Comparison of ENCODE assay signal across 1 cellular context in the genomic region with DNA sequence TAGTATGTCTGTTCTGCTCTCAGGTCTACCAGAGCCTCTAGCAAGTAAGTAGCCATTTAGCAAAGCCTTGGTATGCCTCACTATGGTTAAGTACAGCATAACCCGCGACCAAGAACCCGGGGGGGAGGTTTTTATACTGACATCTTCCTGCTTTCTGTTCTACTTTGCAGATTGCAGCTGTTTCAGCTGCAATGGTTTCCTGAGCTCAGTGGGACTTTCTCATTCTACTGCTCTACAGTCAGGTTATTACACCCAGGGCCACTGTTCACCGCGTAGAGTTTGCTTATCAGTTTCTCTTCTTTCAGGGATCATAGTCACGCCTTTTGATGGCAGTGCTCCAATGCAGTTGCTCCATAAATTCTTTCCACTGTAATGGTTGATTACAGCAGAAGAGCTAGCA.
TF ChIP-seq lines count a peak whose summit lies in the region.

No MANE protein-coding gene starts in this region.

TF ChIP-seq in IMR-90, 13 proteins besides CTCF, POLR2A, EP300 and RAD21 (continued from another document):
- TF ChIP-seq, protein P1, sequence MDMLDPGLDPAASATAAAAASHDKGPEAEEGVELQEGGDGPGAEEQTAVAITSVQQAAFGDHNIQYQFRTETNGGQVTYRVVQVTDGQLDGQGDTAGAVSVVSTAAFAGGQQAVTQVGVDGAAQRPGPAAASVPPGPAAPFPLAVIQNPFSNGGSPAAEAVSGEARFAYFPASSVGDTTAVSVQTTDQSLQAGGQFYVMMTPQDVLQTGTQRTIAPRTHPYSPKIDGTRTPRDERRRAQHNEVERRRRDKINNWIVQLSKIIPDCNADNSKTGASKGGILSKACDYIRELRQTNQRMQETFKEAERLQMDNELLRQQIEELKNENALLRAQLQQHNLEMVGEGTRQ (IDR thresholded peaks at IDR 0.05; ENCODE audit: low read depth, low read length), result no peak
